Comparison of ENCODE assay signal across 10 cellular contexts in genomic region chr1:158570480-158570879, GRCh38. TPM values are rescaled to one million over a fixed set of nuclear protein-coding genes. Genes with fewer than 3 reads are reported as not detected.
"Had no signal": no experiment of that assay in that cellular context is flagged by ENCODE, and none has a peak within 500 bp of the region (broad histone marks: within the 10 kb centered on the region; RNA-seq: fewer than 3 reads in every experiment).

A gene with protein sequence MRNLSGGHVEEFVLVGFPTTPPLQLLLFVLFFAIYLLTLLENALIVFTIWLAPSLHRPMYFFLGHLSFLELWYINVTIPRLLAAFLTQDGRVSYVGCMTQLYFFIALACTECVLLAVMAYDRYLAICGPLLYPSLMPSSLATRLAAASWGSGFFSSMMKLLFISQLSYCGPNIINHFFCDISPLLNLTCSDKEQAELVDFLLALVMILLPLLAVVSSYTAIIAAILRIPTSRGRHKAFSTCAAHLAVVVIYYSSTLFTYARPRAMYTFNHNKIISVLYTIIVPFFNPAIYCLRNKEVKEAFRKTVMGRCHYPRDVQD (minus strand): TSS chr1:158570580. CDS start chr1:158563604, 6,976 bp downstream.

- H3K4me3 Mint-ChIP-seq: H9, HFFc6 had no signal

- H3K9ac ChIP-seq: GM23248 had no signal

- H3K4me3 ChIP-seq: GM23248, HAP-1 had no signal

- H3K27ac ChIP-seq: GM23248 had no signal

- H3K9me3 ChIP-seq: HAP-1 had no signal

- H3K4me1 ChIP-seq: HAP-1 had no signal

- ATAC-seq: HCT116 had no signal

- H3K36me3 ChIP-seq: HAP-1 had no signal

- H3K4me1 Mint-ChIP-seq: H9 had no signal

- H3K9me3 Mint-ChIP-seq: H9 had no signal

- DNase-seq: GM23248, GOT3, H7, H9, HCEC 1CT, HFFc6 had no signal

- H3K27ac Mint-ChIP-seq: H9, HFFc6 had no signal

- H2AFZ ChIP-seq: GM23248 had no signal

RNA-seq across cellular contexts. Expression of the gene that starts here (rescaled TPM):
- total RNA-seq: GM23248, H1, H4, H7, H9, HFFc6 had no signal
- polyA plus RNA-seq: GM23248, H1 had no signal
